In genomic region chr1:59328353-59328752, GRCh38 we compare ENCODE assay signal across 13 cellular contexts. TPM values are rescaled to one million over a fixed set of nuclear protein-coding genes. Genes with fewer than 3 reads are reported as not detected.
DNase-seq lines count a peak whose midpoint lies in the region; ATAC-seq and TF ChIP-seq lines count a peak whose summit lies in the region.
"Had no signal": no experiment of that assay in that cellular context is flagged by ENCODE, and none has a peak within 500 bp of the region (broad histone marks: within the 10 kb centered on the region; RNA-seq: fewer than 3 reads in every experiment).

No MANE protein-coding gene starts in this region.

- H3K4me1 Mint-ChIP-seq in activated CD4-positive, alpha-beta T cell treated with anti-CD3 and anti-CD28 coated beads, Interleukin-2, amount 10 ng/mL, durations not matched to agents 24 days and 14 days = peaks cover 28% of the 10 kb centered on the region
- H3K4me1 Mint-ChIP-seq in stimulated activated naive CD8-positive, alpha-beta T cell treated with anti-CD3 and anti-CD28 coated beads, Interleukin-15, amount 100 ng/mL, for 72 hours = peaks cover 29% of the 10 kb centered on the region
- H3K4me1 Mint-ChIP-seq in activated T-helper 1 cell treated with anti-CD3 and anti-CD28 coated beads, Interleukin-12 subunit alpha, Interleukin-12 subunit beta, Interleukin-2, Interleukin-4 antibody, amounts not matched to agents 30 ng/mL and 10 ng/mL and 1 ng/mL, durations not matched to agents 14 hours and 24 hours and 36 hours (ENCODE audit: low read depth) = peaks cover 41% of the 10 kb centered on the region

- CTCF ChIA-PET in HEK293T (lab: Yijun Ruan, JAX) = no interaction called here

- intact Hi-C loops in activated CD4-positive, alpha-beta T cell treated with anti-CD3 and anti-CD28 coated beads, Interleukin-2, amount 10 ng/mL, durations not matched to agents 24 days and 14 days (cut with micrococcal nuclease) = no loop called here
- intact Hi-C loops in activated T-helper 1 cell treated with anti-CD3 and anti-CD28 coated beads, Interleukin-12 subunit alpha, Interleukin-12 subunit beta, Interleukin-2, Interleukin-4 antibody, amounts not matched to agents 30 ng/mL and 10 ng/mL and 1 ng/mL, durations not matched to agents 14 hours and 24 hours and 36 hours (cut with micrococcal nuclease) = loop anchor here (1.0 kb wide), 1 partner anchor 104 kb away; no protein-coding TSS in a partner anchor

- peaks cover 18% of the 10 kb centered on the region for H3K9me3 Mint-ChIP-seq in activated CD4-positive, alpha-beta T cell treated with anti-CD3 and anti-CD28 coated beads, Interleukin-2, amount 10 ng/mL, durations not matched to agents 24 days and 14 days
- H3K9me3 Mint-ChIP-seq in stimulated activated naive CD8-positive, alpha-beta T cell treated with anti-CD3 and anti-CD28 coated beads, Interleukin-15, amount 100 ng/mL, for 72 hours = peaks cover 4 to 6% of the 10 kb centered on the region in 2 donors
- peaks cover 23% of the 10 kb centered on the region for H3K9me3 Mint-ChIP-seq in activated T-helper 1 cell treated with anti-CD3 and anti-CD28 coated beads, Interleukin-12 subunit alpha, Interleukin-12 subunit beta, Interleukin-2, Interleukin-4 antibody, amounts not matched to agents 30 ng/mL and 10 ng/mL and 1 ng/mL, durations not matched to agents 14 hours and 24 hours and 36 hours

- peak overlapping the region; percentile 21 for H3K4me3 Mint-ChIP-seq in activated CD4-positive, alpha-beta T cell treated with anti-CD3 and anti-CD28 coated beads, Interleukin-2, amount 10 ng/mL, durations not matched to agents 24 days and 14 days
- peak overlapping the region in 1 of 2 donors; percentile 30 for H3K4me3 Mint-ChIP-seq in stimulated activated naive CD8-positive, alpha-beta T cell treated with anti-CD3 and anti-CD28 coated beads, Interleukin-15, amount 100 ng/mL, for 72 hours
- peak overlapping the region; percentile 10 for H3K4me3 Mint-ChIP-seq in activated T-helper 1 cell treated with anti-CD3 and anti-CD28 coated beads, Interleukin-12 subunit alpha, Interleukin-12 subunit beta, Interleukin-2, Interleukin-4 antibody, amounts not matched to agents 30 ng/mL and 10 ng/mL and 1 ng/mL, durations not matched to agents 14 hours and 24 hours and 36 hours

- no peaks in the 10 kb centered on the region for H3K27me3 Mint-ChIP-seq in activated CD4-positive, alpha-beta T cell treated with anti-CD3 and anti-CD28 coated beads, Interleukin-2, amount 10 ng/mL, durations not matched to agents 24 days and 14 days
- H3K27me3 Mint-ChIP-seq in stimulated activated naive CD8-positive, alpha-beta T cell treated with anti-CD3 and anti-CD28 coated beads, Interleukin-15, amount 100 ng/mL, for 72 hours = no peaks in the 10 kb centered on the region
- H3K27me3 Mint-ChIP-seq in activated T-helper 1 cell treated with anti-CD3 and anti-CD28 coated beads, Interleukin-12 subunit alpha, Interleukin-12 subunit beta, Interleukin-2, Interleukin-4 antibody, amounts not matched to agents 30 ng/mL and 10 ng/mL and 1 ng/mL, durations not matched to agents 14 hours and 24 hours and 36 hours (ENCODE audit: insufficient read depth) = no peaks in the 10 kb centered on the region

- H3K36me3 Mint-ChIP-seq in activated CD4-positive, alpha-beta T cell treated with anti-CD3 and anti-CD28 coated beads, Interleukin-2, amount 10 ng/mL, durations not matched to agents 24 days and 14 days (ENCODE audit: low read depth) = peaks cover 19% of the 10 kb centered on the region
- peaks cover 18% of the 10 kb centered on the region for H3K36me3 Mint-ChIP-seq in activated T-helper 1 cell treated with anti-CD3 and anti-CD28 coated beads, Interleukin-12 subunit alpha, Interleukin-12 subunit beta, Interleukin-2, Interleukin-4 antibody, amounts not matched to agents 30 ng/mL and 10 ng/mL and 1 ng/mL, durations not matched to agents 14 hours and 24 hours and 36 hours (ENCODE audit: low read depth)

- peak overlapping the region; percentile 23 for H3K27ac Mint-ChIP-seq in activated CD4-positive, alpha-beta T cell treated with anti-CD3 and anti-CD28 coated beads, Interleukin-2, amount 10 ng/mL, durations not matched to agents 24 days and 14 days
- H3K27ac Mint-ChIP-seq in stimulated activated naive CD8-positive, alpha-beta T cell treated with anti-CD3 and anti-CD28 coated beads, Interleukin-15, amount 100 ng/mL, for 72 hours = peak overlapping the region; percentile 5 to 14
- peak overlapping the region; percentile 3 for H3K27ac Mint-ChIP-seq in activated T-helper 1 cell treated with anti-CD3 and anti-CD28 coated beads, Interleukin-12 subunit alpha, Interleukin-12 subunit beta, Interleukin-2, Interleukin-4 antibody, amounts not matched to agents 30 ng/mL and 10 ng/mL and 1 ng/mL, durations not matched to agents 14 hours and 24 hours and 36 hours

- peak; percentile 8 for ATAC-seq in stimulated activated naive CD8-positive, alpha-beta T cell treated with anti-CD3 and anti-CD28 coated beads, Interleukin-15, amount 100 ng/mL, for 72 hours
- ATAC-seq in stimulated activated naive CD8-positive, alpha-beta T cell treated with anti-CD3 and anti-CD28 coated beads, Interleukin-15, Interleukin-2, amounts not matched to agents 100 U/mL and 50 U/mL, for 24 hours = no peak
- ATAC-seq in GM21737 (IDR thresholded peaks at IDR 0.05; ENCODE audit: unreplicated experiment) = no peak
- ATAC-seq: GM12878 had no signal

- POLR2A ChIA-PET in HEK293T (lab: Yijun Ruan, JAX) = interaction anchor here (1.2 kb wide), 1 partner anchor 9 kb away, joined by 4 read pairs; no protein-coding TSS in a partner anchor

- DNase-seq in activated CD4-positive, alpha-beta T cell treated with anti-CD3 and anti-CD28 coated beads, Interleukin-2, amount 10 ng/mL, durations not matched to agents 24 days and 14 days = no peak
- DNase-seq in activated CD4-positive, alpha-beta T cell treated with anti-CD3 and anti-CD28 coated beads, Interleukin-2, amount 50 U/mL, for 48 hours = no peak
- DNase-seq in stimulated activated naive CD8-positive, alpha-beta T cell treated with anti-CD3 and anti-CD28 coated beads, Interleukin-15, amount 100 ng/mL, for 72 hours = no peak
- DNase-seq in stimulated activated naive CD8-positive, alpha-beta T cell treated with anti-CD3 and anti-CD28 coated beads, Interleukin-15, Interleukin-2, amounts not matched to agents 100 U/mL and 50 U/mL, for 24 hours = no peak
- no peak for DNase-seq in activated T-helper 1 cell treated with anti-CD3 and anti-CD28 coated beads, Interleukin-12 subunit alpha, Interleukin-12 subunit beta, Interleukin-2, Interleukin-4 antibody, amounts not matched to agents 30 ng/mL and 10 ng/mL and 1 ng/mL, durations not matched to agents 14 hours and 24 hours and 36 hours (ENCODE audit: low spot score)
- DNase-seq in 8988T (no peak), HEK293T (ENCODE audit: extremely low spot score) (no peak)
- DNase-seq: C1 segment of cervical spinal cord, NCI-H1417 treated with DMSO at 0.1 percent for 48 hours, NCI-H2029 treated with DMSO at 0.1 percent for 48 hours, NCI-H510A treated with DMSO at 0.1 percent for 48 hours had no signal

TF ChIP-seq in HEK293T, 16 proteins besides CTCF, POLR2A, EP300 and RAD21:
- TF ChIP-seq TARDBP (IDR thresholded peaks at IDR 0.05) (no peak), BHLHE40 (IDR thresholded peaks at IDR 0.05; ENCODE audit: borderline replicate concordance) (no peak), PKNOX1 (IDR thresholded peaks at IDR 0.05) (no peak), L3MBTL2 (conservative IDR thresholded peaks at IDR 0.05) (no peak), LEF1 (IDR thresholded peaks at IDR 0.05; ENCODE audit: borderline replicate concordance) (no peak), FOXA1 (IDR thresholded peaks at IDR 0.05) (no peak), SP1 (IDR thresholded peaks at IDR 0.05) (no peak), NFRKB (IDR thresholded peaks at IDR 0.05) (no peak), FOXM1 (IDR thresholded peaks at IDR 0.05; ENCODE audit: borderline replicate concordance) (no peak)

RNA-seq across cellular contexts. Expression of gene FGGY, which starts 31.5 kb away (rescaled TPM):
- total RNA-seq in activated CD4-positive, alpha-beta T cell treated with anti-CD3 and anti-CD28 coated beads, Interleukin-2, amount 10 ng/mL, durations not matched to agents 24 days and 14 days = 6.2 and 8.1 TPM in 2 replicates
- 7.1 and 8.2 TPM in 2 replicates for total RNA-seq in activated T-helper 1 cell treated with anti-CD3 and anti-CD28 coated beads, Interleukin-12 subunit alpha, Interleukin-12 subunit beta, Interleukin-2, Interleukin-4 antibody, amounts not matched to agents 30 ng/mL and 10 ng/mL and 1 ng/mL, durations not matched to agents 14 hours and 24 hours and 36 hours
